Comparison of ENCODE assay signal across 3 cellular contexts in genomic region chr7:98892609-98893008, GRCh38.
"Had no signal": no experiment of that assay in that cellular context is flagged by ENCODE, and none has a peak within 500 bp of the region (broad histone marks: within the 10 kb centered on the region; RNA-seq: fewer than 3 reads in every experiment).

No MANE protein-coding gene starts in this region.

- H3K4me3 ChIP-seq: GM12878 had no signal

- DNase-seq: GDM1, GF-D8 had no signal
